1 cellular context compared by ENCODE assay signal in genomic region chrX:2665387-2666304, GRCh38.
TF ChIP-seq lines count a peak whose summit lies in the region.

No MANE protein-coding gene starts in this region.

TF ChIP-seq in K562, 482 proteins besides CTCF, POLR2A, EP300 and RAD21 (continued from another document):
- TF ChIP-seq PBX2 (CRISPR knock-in tag; IDR thresholded peaks at IDR 0.05; ENCODE audit: low read depth), result no peak
- no peak for TF ChIP-seq PBX2 (tag; conservative IDR thresholded peaks at IDR 0.05; ENCODE audit: low read depth)
- no peak for TF ChIP-seq ARID3A (IDR thresholded peaks at IDR 0.05; ENCODE audit: borderline replicate concordance, low read depth, low read length)
- TF ChIP-seq ARID4B (CRISPR knock-in tag; IDR thresholded peaks at IDR 0.05), result no peak
- no peak for TF ChIP-seq GTF2B (IDR thresholded peaks at IDR 0.05; ENCODE audit: extremely low read depth, insufficient read length)
- no peak for TF ChIP-seq ZBTB33 (CRISPR knock-in tag; IDR thresholded peaks at IDR 0.05)
- TF ChIP-seq FOXJ3 (CRISPR knock-in tag; IDR thresholded peaks at IDR 0.05), result no peak
- peak; percentile 27; the same call in 1 of the 2 replicates for TF ChIP-seq ZNF239 (CRISPR knock-in tag; IDR thresholded peaks at IDR 0.05)
- no peak for TF ChIP-seq ZNF23 (CRISPR knock-in tag; IDR thresholded peaks at IDR 0.05)
- no peak for TF ChIP-seq MIER1 (IDR thresholded peaks at IDR 0.05; ENCODE audit: low read depth)
- peak; percentile 60; the same call in 1 of the 2 replicates for TF ChIP-seq ZNF41 (CRISPR knock-in tag; conservative IDR thresholded peaks at IDR 0.05)
- no peak for TF ChIP-seq ZNF3 (CRISPR knock-in tag; IDR thresholded peaks at IDR 0.05)
- no peak for TF ChIP-seq ZNF583 (CRISPR knock-in tag; IDR thresholded peaks at IDR 0.05)
- TF ChIP-seq ATF1 (CRISPR knock-in tag; IDR thresholded peaks at IDR 0.05), result no peak
- TF ChIP-seq ATF1 (tag; IDR thresholded peaks at IDR 0.05), result no peak
- TF ChIP-seq XRCC4 (IDR thresholded peaks at IDR 0.05; ENCODE audit: extremely low read depth, insufficient read depth, insufficient read length), result no peak
- TF ChIP-seq AFF4 (CRISPR knock-in tag; IDR thresholded peaks at IDR 0.05), result no peak
- no peak for TF ChIP-seq SAP30 (IDR thresholded peaks at IDR 0.05; ENCODE audit: borderline replicate concordance, insufficient read depth, low read depth, low read length, poor library complexity, severe bottlenecking)
- TF ChIP-seq CHD1 (IDR thresholded peaks at IDR 0.05; ENCODE audit: low read length), result no peak
- no peak for TF ChIP-seq TFAP4 (CRISPR knock-in tag; IDR thresholded peaks at IDR 0.05; ENCODE audit: borderline replicate concordance)
- no peak for TF ChIP-seq ZNF551 (CRISPR knock-in tag; IDR thresholded peaks at IDR 0.05)
- no peak for TF ChIP-seq HNRNPLL (IDR thresholded peaks at IDR 0.05; ENCODE audit: low read depth, low read length, poor library complexity, severe bottlenecking)
- no peak for TF ChIP-seq WHSC1 (IDR thresholded peaks at IDR 0.05; ENCODE audit: low read length)
- TF ChIP-seq RBM39 (optimal IDR thresholded peaks at IDR 0.05; ENCODE audit: low read depth, low read length), result no peak
- TF ChIP-seq ZNF79 (CRISPR knock-in tag; IDR thresholded peaks at IDR 0.05; ENCODE audit: low read depth), result no peak
- TF ChIP-seq KAT2B (IDR thresholded peaks at IDR 0.05; ENCODE audit: low read depth, low read length), result no peak
- TF ChIP-seq HMBOX1 (IDR thresholded peaks at IDR 0.05), result 0 out of 2 replicates have a peak, but pooled peaks have one; percentile 29
- TF ChIP-seq ZSCAN29 (IDR thresholded peaks at IDR 0.05), result no peak
- TF ChIP-seq COPS2 (conservative IDR thresholded peaks at IDR 0.05), result no peak
